In genomic region chr1:107267489-107267888, GRCh38 we compare ENCODE assay signal across 39 cellular contexts.
"Had no signal": no experiment of that assay in that cellular context is flagged by ENCODE, and none has a peak within 500 bp of the region (broad histone marks: within the 10 kb centered on the region; RNA-seq: fewer than 3 reads in every experiment).

No MANE protein-coding gene starts in this region.

- FAIRE-seq: bronchial epithelial cell, TTC549 had no signal

- H3K9me3 ChIP-seq: ascending aorta had no signal

- H3K4me1 Mint-ChIP-seq: activated CD4-positive, alpha-beta memory T cell treated with anti-CD3 and anti-CD28 coated beads, Interleukin-2, amount 10 ng/mL, durations not matched to agents 7 days and 5 days; activated CD4-positive, alpha-beta T cell treated with anti-CD3 and anti-CD28 coated beads, Interleukin-2, amount 10 ng/mL, durations not matched to agents 7 days and 5 days; activated CD8-positive, alpha-beta memory T cell treated with anti-CD3 and anti-CD28 coated beads, Interleukin-2, amount 10 ng/mL, durations not matched to agents 7 days and 5 days; activated naive CD4-positive, alpha-beta T cell treated with anti-CD3 and anti-CD28 coated beads, Interleukin-2, amount 10 ng/mL, durations not matched to agents 7 days and 5 days; activated naive CD4-positive, alpha-beta T cell treated with anti-CD3 and anti-CD28 coated beads, Interleukin-2, amount 50 U/mL, for 24 hours; central memory CD8-positive, alpha-beta T cell had no signal

- DNase-seq: activated CD4-positive, alpha-beta memory T cell treated with anti-CD3 and anti-CD28 coated beads, Interleukin-2, amount 10 ng/mL, durations not matched to agents 7 days and 5 days; activated CD4-positive, alpha-beta T cell treated with anti-CD3 and anti-CD28 coated beads for 1 hour; activated CD4-positive, alpha-beta T cell treated with anti-CD3 and anti-CD28 coated beads for 36 hours; activated CD4-positive, alpha-beta T cell treated with anti-CD3 and anti-CD28 coated beads for 48 hours; activated CD4-positive, alpha-beta T cell treated with anti-CD3 and anti-CD28 coated beads, Interleukin-2, amount 10 ng/mL, durations not matched to agents 7 days and 5 days; activated CD4-positive, alpha-beta T cell treated with anti-CD3 and anti-CD28 coated beads, Interleukin-2, amount 50 U/mL, for 48 hours; activated CD4-positive, CD25-positive, alpha-beta regulatory T cell; activated CD8-positive, alpha-beta memory T cell treated with anti-CD3 and anti-CD28 coated beads for 24 hours; activated CD8-positive, alpha-beta memory T cell treated with anti-CD3 and anti-CD28 coated beads, Interleukin-2, amount 10 ng/mL, durations not matched to agents 7 days and 5 days; activated CD8-positive, alpha-beta memory T cell treated with anti-CD3 and anti-CD28 coated beads, Interleukin-2, amount 50 U/mL, for 48 hours; activated CD8-positive, alpha-beta T cell treated with anti-CD3 and anti-CD28 coated beads, Interleukin-2, amount 10 ng/mL, durations not matched to agents 7 days and 5 days; activated effector memory CD4-positive, alpha-beta T cell treated with Interleukin-2 at 50 U/mL for 16 hours; activated gamma-delta T cell; activated naive CD4-positive, alpha-beta T cell treated with anti-CD3 and anti-CD28 coated beads, Interleukin-2, amount 10 ng/mL, durations not matched to agents 7 days and 5 days; activated naive CD4-positive, alpha-beta T cell treated with Interleukin-2 at 50 U/mL for 16 hours; activated naive CD8-positive, alpha-beta T cell treated with anti-CD3 and anti-CD28 coated beads, Interleukin-2, amount 10 ng/mL, durations not matched to agents 7 days and 5 days; activated naive CD8-positive, alpha-beta T cell treated with anti-CD3 and anti-CD28 coated beads, Interleukin-2, amount 50 U/mL, for 24 hours; activated T-cell treated with anti-CD3 and anti-CD28 coated beads, Interleukin-2, amount 50 U/mL, for 24 hours; activated T-cell treated with anti-CD3 and anti-CD28 coated beads, Interleukin-2, amount 50 U/mL, for 48 hours; amygdala; anterior cingulate cortex; caudate nucleus; cerebellar nuclear complex; T-helper 1 cell; T-helper 2 cell; T-helper 9 cell had no signal

- H3K27ac Mint-ChIP-seq: activated CD4-positive, alpha-beta memory T cell treated with anti-CD3 and anti-CD28 coated beads, Interleukin-2, amount 10 ng/mL, durations not matched to agents 7 days and 5 days; activated CD4-positive, alpha-beta T cell treated with anti-CD3 and anti-CD28 coated beads for 36 hours; activated CD4-positive, alpha-beta T cell treated with anti-CD3 and anti-CD28 coated beads, Interleukin-2, amount 10 ng/mL, durations not matched to agents 7 days and 5 days; activated CD8-positive, alpha-beta memory T cell treated with anti-CD3 and anti-CD28 coated beads, Interleukin-2, amount 10 ng/mL, durations not matched to agents 7 days and 5 days; activated CD8-positive, alpha-beta T cell treated with anti-CD3 and anti-CD28 coated beads, Interleukin-2, amount 10 ng/mL, durations not matched to agents 7 days and 5 days; activated naive CD4-positive, alpha-beta T cell treated with anti-CD3 and anti-CD28 coated beads, Interleukin-2, amount 10 ng/mL, durations not matched to agents 7 days and 5 days; activated naive CD4-positive, alpha-beta T cell treated with anti-CD3 and anti-CD28 coated beads, Interleukin-2, amount 50 U/mL, for 24 hours; activated naive CD8-positive, alpha-beta T cell; activated naive CD8-positive, alpha-beta T cell treated with anti-CD3 and anti-CD28 coated beads, Interleukin-2, amount 10 ng/mL, durations not matched to agents 7 days and 5 days; activated naive CD8-positive, alpha-beta T cell treated with anti-CD3 and anti-CD28 coated beads, Interleukin-2, amount 50 U/mL, for 24 hours; activated T-cell treated with anti-CD3 and anti-CD28 coated beads, Interleukin-2, amount 50 U/mL, for 24 hours; activated T-helper 2 cell treated with anti-CD3 and anti-CD28 coated beads, Interferon-gamma antibody, Interleukin-2, Interleukin-4, amounts not matched to agents 10 μg/mL and 5 μg/mL and 100 μg/mL, durations not matched to agents 14 hours and 24 hours and 36 hours; brain; T-helper 1 cell treated with Interleukin-12 subunit alpha and Interleukin-12 subunit beta and Interleukin-4 antibody, amounts not matched to agents 30 μg/mL and 1 μg/mL, for 36 hours; T-helper 2 cell treated with Interferon-gamma antibody and Interleukin-4, amounts not matched to agents 5 μg/mL and 100 μg/mL, for 36 hours had no signal

- H3K4me3 ChIP-seq: ascending aorta, cardiac muscle cell had no signal

- H3K9me3 Mint-ChIP-seq: activated CD4-positive, alpha-beta memory T cell treated with anti-CD3 and anti-CD28 coated beads, Interleukin-2, amount 10 ng/mL, durations not matched to agents 7 days and 5 days; activated CD4-positive, alpha-beta T cell treated with anti-CD3 and anti-CD28 coated beads, Interleukin-2, amount 10 ng/mL, durations not matched to agents 7 days and 5 days; activated naive CD4-positive, alpha-beta T cell treated with anti-CD3 and anti-CD28 coated beads, Interleukin-2, amount 10 ng/mL, durations not matched to agents 7 days and 5 days; activated naive CD4-positive, alpha-beta T cell treated with anti-CD3 and anti-CD28 coated beads, Interleukin-2, amount 50 U/mL, for 24 hours; activated naive CD8-positive, alpha-beta T cell treated with anti-CD3 and anti-CD28 coated beads, Interleukin-2, amount 10 ng/mL, durations not matched to agents 7 days and 5 days; activated T-cell treated with anti-CD3 and anti-CD28 coated beads, Interleukin-2, amount 50 U/mL, for 24 hours; activated T-helper 2 cell treated with anti-CD3 and anti-CD28 coated beads, Interferon-gamma antibody, Interleukin-2, Interleukin-4, amounts not matched to agents 10 μg/mL and 5 μg/mL and 100 μg/mL, durations not matched to agents 14 hours and 24 hours and 36 hours; brain; central memory CD8-positive, alpha-beta T cell; T-helper 1 cell treated with Interleukin-12 subunit alpha and Interleukin-12 subunit beta and Interleukin-4 antibody, amounts not matched to agents 30 μg/mL and 1 μg/mL, for 36 hours; T-helper 2 cell treated with Interferon-gamma antibody and Interleukin-4, amounts not matched to agents 5 μg/mL and 100 μg/mL, for 36 hours had no signal

- H3K27me3 Mint-ChIP-seq: activated CD4-positive, alpha-beta memory T cell treated with anti-CD3 and anti-CD28 coated beads, Interleukin-2, amount 10 ng/mL, durations not matched to agents 7 days and 5 days; activated CD4-positive, alpha-beta T cell treated with anti-CD3 and anti-CD28 coated beads for 36 hours; activated CD4-positive, alpha-beta T cell treated with anti-CD3 and anti-CD28 coated beads, Interleukin-2, amount 10 ng/mL, durations not matched to agents 7 days and 5 days; activated CD8-positive, alpha-beta memory T cell treated with anti-CD3 and anti-CD28 coated beads, Interleukin-2, amount 10 ng/mL, durations not matched to agents 7 days and 5 days; activated naive CD4-positive, alpha-beta T cell treated with anti-CD3 and anti-CD28 coated beads, Interleukin-2, amount 10 ng/mL, durations not matched to agents 7 days and 5 days; activated naive CD4-positive, alpha-beta T cell treated with anti-CD3 and anti-CD28 coated beads, Interleukin-2, amount 50 U/mL, for 24 hours; activated naive CD8-positive, alpha-beta T cell; activated naive CD8-positive, alpha-beta T cell treated with anti-CD3 and anti-CD28 coated beads, Interleukin-2, amount 10 ng/mL, durations not matched to agents 7 days and 5 days; activated naive CD8-positive, alpha-beta T cell treated with anti-CD3 and anti-CD28 coated beads, Interleukin-2, amount 50 U/mL, for 24 hours; activated T-cell treated with anti-CD3 and anti-CD28 coated beads, Interleukin-2, amount 50 U/mL, for 24 hours; central memory CD8-positive, alpha-beta T cell had no signal

- H3K27me3 ChIP-seq: ascending aorta, cardiac muscle cell had no signal

- H3K4me1 ChIP-seq: ascending aorta had no signal

- H3K36me3 Mint-ChIP-seq: activated CD8-positive, alpha-beta memory T cell treated with anti-CD3 and anti-CD28 coated beads, Interleukin-2, amount 10 ng/mL, durations not matched to agents 7 days and 5 days; activated naive CD4-positive, alpha-beta T cell treated with anti-CD3 and anti-CD28 coated beads, Interleukin-2, amount 10 ng/mL, durations not matched to agents 7 days and 5 days; activated naive CD4-positive, alpha-beta T cell treated with anti-CD3 and anti-CD28 coated beads, Interleukin-2, amount 50 U/mL, for 24 hours; activated naive CD8-positive, alpha-beta T cell; activated naive CD8-positive, alpha-beta T cell treated with anti-CD3 and anti-CD28 coated beads, Interleukin-2, amount 10 ng/mL, durations not matched to agents 7 days and 5 days; brain had no signal

- H3K27ac ChIP-seq: ascending aorta, cardiac muscle cell, VCaP had no signal

- H3K36me3 ChIP-seq: ascending aorta, cardiac muscle cell had no signal

- ATAC-seq: activated CD4-positive, alpha-beta T cell treated with anti-CD3 and anti-CD28 coated beads for 36 hours; activated CD4-positive, CD25-positive, alpha-beta regulatory T cell treated with anti-CD3 and anti-CD28 coated beads, Interleukin-2, amount 50 U/mL, for 24 hours; activated CD8-positive, alpha-beta memory T cell treated with anti-CD3 and anti-CD28 coated beads, Interleukin-2, amount 10 ng/mL, durations not matched to agents 7 days and 5 days; activated CD8-positive, alpha-beta T cell treated with anti-CD3 and anti-CD28 coated beads, Interleukin-2, amount 10 ng/mL, durations not matched to agents 7 days and 5 days; activated naive CD8-positive, alpha-beta T cell treated with anti-CD3 and anti-CD28 coated beads, Interleukin-2, amount 50 U/mL, for 24 hours had no signal

- H3K4me3 Mint-ChIP-seq: activated CD4-positive, alpha-beta memory T cell treated with anti-CD3 and anti-CD28 coated beads, Interleukin-2, amount 10 ng/mL, durations not matched to agents 7 days and 5 days; activated CD4-positive, alpha-beta T cell treated with anti-CD3 and anti-CD28 coated beads for 36 hours; activated CD4-positive, alpha-beta T cell treated with anti-CD3 and anti-CD28 coated beads, Interleukin-2, amount 10 ng/mL, durations not matched to agents 7 days and 5 days; activated CD8-positive, alpha-beta memory T cell treated with anti-CD3 and anti-CD28 coated beads, Interleukin-2, amount 10 ng/mL, durations not matched to agents 7 days and 5 days; activated CD8-positive, alpha-beta T cell treated with anti-CD3 and anti-CD28 coated beads, Interleukin-2, amount 10 ng/mL, durations not matched to agents 7 days and 5 days; activated naive CD4-positive, alpha-beta T cell treated with anti-CD3 and anti-CD28 coated beads, Interleukin-2, amount 10 ng/mL, durations not matched to agents 7 days and 5 days; activated naive CD4-positive, alpha-beta T cell treated with anti-CD3 and anti-CD28 coated beads, Interleukin-2, amount 50 U/mL, for 24 hours; activated naive CD8-positive, alpha-beta T cell; activated naive CD8-positive, alpha-beta T cell treated with anti-CD3 and anti-CD28 coated beads, Interleukin-2, amount 10 ng/mL, durations not matched to agents 7 days and 5 days; activated naive CD8-positive, alpha-beta T cell treated with anti-CD3 and anti-CD28 coated beads, Interleukin-2, amount 50 U/mL, for 24 hours; activated T-cell treated with anti-CD3 and anti-CD28 coated beads, Interleukin-2, amount 50 U/mL, for 24 hours; brain; central memory CD8-positive, alpha-beta T cell; T-helper 1 cell treated with Interleukin-12 subunit alpha and Interleukin-12 subunit beta and Interleukin-4 antibody, amounts not matched to agents 30 μg/mL and 1 μg/mL, for 36 hours; T-helper 2 cell treated with Interferon-gamma antibody and Interleukin-4, amounts not matched to agents 5 μg/mL and 100 μg/mL, for 36 hours had no signal
